8 cellular contexts compared by ENCODE assay signal in the genomic region with DNA sequence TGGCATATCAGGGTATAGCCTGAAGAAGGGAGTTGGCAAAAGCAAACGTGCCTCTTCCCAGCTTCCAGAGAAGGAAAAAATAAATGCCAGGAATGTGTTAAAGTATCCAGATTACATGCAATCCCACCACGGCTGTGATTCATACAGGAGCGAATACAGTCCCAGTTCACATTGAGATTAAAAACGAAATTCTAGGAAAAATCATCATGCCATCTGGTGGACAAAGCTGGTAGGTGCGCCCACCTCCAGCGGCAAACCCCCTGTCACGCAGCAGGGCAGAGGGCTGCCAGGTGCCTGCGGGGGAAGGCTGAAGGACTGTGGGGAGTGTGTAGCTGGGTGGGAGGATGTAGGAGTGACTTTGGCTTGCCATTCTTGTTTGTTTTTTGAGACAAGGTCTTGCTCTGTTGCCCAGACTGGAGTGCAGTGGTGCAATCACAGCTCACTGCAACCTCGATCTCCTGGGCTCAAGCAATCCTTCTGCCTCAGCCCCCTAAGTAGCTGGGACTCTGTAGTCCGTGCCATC. TPM values are rescaled to one million over a fixed set of nuclear protein-coding genes. Genes with fewer than 3 reads are reported as not detected.
A peak's percentile ranks its signal among the peaks of the same experiment; 100 is the strongest.
DNase-seq lines count a peak whose midpoint lies in the region; ATAC-seq and TF ChIP-seq lines count a peak whose summit lies in the region.

No MANE protein-coding gene starts in this region.

- no peaks in the 10 kb centered on the region for H3K9me3 ChIP-seq in SK-N-MC (ENCODE audit: low read depth, low read length)
- H3K9me3 ChIP-seq in adrenal gland (replicated peaks in 1 of 3) = no peaks in the 10 kb centered on the region
- H3K9me3 ChIP-seq in right cardiac atrium (ENCODE audit: control insufficient read depth, low read length) = no peaks in the 10 kb centered on the region
- no peaks in the 10 kb centered on the region for H3K9me3 ChIP-seq in skeletal muscle satellite cell (replicated peaks; ENCODE audit: low read length)

- ATAC-seq in right cardiac atrium = peak; percentile 69 to 75
- ATAC-seq in GM19035 (IDR thresholded peaks at IDR 0.05; ENCODE audit: unreplicated experiment) = no peak
- ATAC-seq in HG02938 (IDR thresholded peaks at IDR 0.05; ENCODE audit: unreplicated experiment) = no peak

- intact Hi-C loops in adrenal gland (cut with DNase I) (no loop called here), right cardiac atrium (cut with DNase I) (no loop called here)

- H3K9ac ChIP-seq in SK-N-MC (ENCODE audit: insufficient read length) = no peak overlapping the region
- no peak overlapping the region for H3K9ac ChIP-seq in skeletal muscle satellite cell (ENCODE audit: low read depth, low read length)

- peaks cover 0 to 3% of the 10 kb centered on the region in 2 donors for H3K4me1 ChIP-seq in adrenal gland (replicated peaks in 1 of 2)
- no peaks in the 10 kb centered on the region for H3K4me1 ChIP-seq in right cardiac atrium (ENCODE audit: control insufficient read depth, insufficient read depth, low read length)
- peaks cover 17% of the 10 kb centered on the region for H3K4me1 ChIP-seq in skeletal muscle satellite cell (ENCODE audit: control insufficient read depth, insufficient read depth, low read length)

- 4 to 7% (median 5%) methylated on average over 10 of the region's 10 CpGs for WGBS in adrenal gland, 4 donors
- 6% methylated on average over 10 of the region's 10 CpGs for WGBS in right cardiac atrium

- TF ChIP-seq POLR2A in adrenal gland (IDR thresholded peaks at IDR 0.05) = no peak

- H3K27me3 ChIP-seq in adrenal gland (no peaks in the 10 kb centered on the region), right cardiac atrium (ENCODE audit: control insufficient read depth, insufficient read depth) (no peaks in the 10 kb centered on the region), skeletal muscle satellite cell (ENCODE audit: control insufficient read depth, insufficient read depth, low read length) (no peaks in the 10 kb centered on the region)

- TF ChIP-seq CTCF in LNCAP (IDR thresholded peaks at IDR 0.05) = peak; percentile 65
- peak; percentile 86 to 91 (median 89) for TF ChIP-seq CTCF in adrenal gland (IDR thresholded peaks at IDR 0.05)

- H3K4me3 ChIP-seq in SK-N-MC (0 out of 2 replicates have a peak overlapping the region, but pooled peaks have one; percentile 3), adrenal gland (no peak overlapping the region), right cardiac atrium (ENCODE audit: low read length) (no peak overlapping the region), skeletal muscle satellite cell (ENCODE audit: low read length) (no peak overlapping the region)

- peak overlapping the region; percentile 41 for H3K4me2 ChIP-seq in skeletal muscle satellite cell (ENCODE audit: low read length)

- H3K36me3 ChIP-seq in SK-N-MC (ENCODE audit: insufficient read depth, low read length) (no peaks in the 10 kb centered on the region), adrenal gland (replicated peaks in 1 of 2) (no peaks in the 10 kb centered on the region), skeletal muscle satellite cell (ENCODE audit: insufficient read depth, low read length) (no peaks in the 10 kb centered on the region)

- no peak overlapping the region for H3K27ac ChIP-seq in SK-N-MC
- no peak overlapping the region for H3K27ac ChIP-seq in adrenal gland
- no peak overlapping the region for H3K27ac ChIP-seq in right cardiac atrium (ENCODE audit: low read length)

- peak; percentile 84 for DNase-seq in EL
- DNase-seq in SK-N-MC (ENCODE audit: low read depth, low spot score) = peak; percentile 14
- DNase-seq in adrenal gland = peak; percentile 57 to 82 (median 73)
- DNase-seq in right cardiac atrium = peak in 2 of 3 donors; percentile 75 to 82

RNA-seq across cellular contexts. Expression of a gene that starts 6.4 kb away (rescaled TPM):
- total RNA-seq in adrenal gland (10 to 100 TPM; 29.2 to 59.5 (median 36.0) TPM), right cardiac atrium (10 to 100 TPM; 72.2 to 87.1 (median 76.6) TPM)
- polyA plus RNA-seq in adrenal gland (10 to 100 TPM; 14.2 to 91.5 (median 16.7) TPM), right cardiac atrium (50.2 TPM)
- 30.8 and 33.0 TPM in 2 replicates for total RNA-seq in skeletal muscle satellite cell (2012; rRNA removed)

RNA-seq across cellular contexts. Expression of a gene that starts 16.1 kb away (rescaled TPM):
- under 1 TPM in 2 of 8 donors, not detected in 6; 0.14 to 0.17 TPM for total RNA-seq in adrenal gland
- under 1 TPM in 1 of 3 donors, not detected in 2; 0.24 TPM for polyA plus RNA-seq in adrenal gland
- total RNA-seq in right cardiac atrium = under 1 TPM in 1 of 4 donors, not detected in 3; 0.14 TPM
- not detected for polyA plus RNA-seq in right cardiac atrium
- under 0.01 and 0.25 TPM in 2 replicates for total RNA-seq in skeletal muscle satellite cell (2012; rRNA removed)

RNA-seq across cellular contexts. Expression of a gene that starts 16.8 kb away (rescaled TPM):
- total RNA-seq in adrenal gland = 100 to 1,000 TPM in 5 of 8 donors, 10 to 100 TPM in 3; 89.1 to 197 (median 116) TPM
- polyA plus RNA-seq in adrenal gland = 100 to 1,000 TPM in 2 of 3 donors, 10 to 100 TPM in 1; 76.8 to 748 (median 185) TPM
- total RNA-seq in right cardiac atrium = 100 to 1,000 TPM; 220 to 304 (median 288) TPM
- 395 TPM for polyA plus RNA-seq in right cardiac atrium
- 16.0 and 22.3 TPM in 2 replicates for total RNA-seq in skeletal muscle satellite cell (2012; rRNA removed)

RNA-seq across cellular contexts. Expression of a gene that starts 30.0 kb away (rescaled TPM):
- 10 to 100 TPM; 12.5 to 67.6 (median 27.1) TPM for total RNA-seq in adrenal gland
- polyA plus RNA-seq in adrenal gland = 10 to 100 TPM in 2 of 3 donors, 1 to 10 TPM in 1; 6.2 to 69.1 (median 32.9) TPM
- 10 to 100 TPM; 15.8 to 33.2 (median 24.1) TPM for total RNA-seq in right cardiac atrium
- polyA plus RNA-seq in right cardiac atrium = 19.4 TPM
- 8.1 TPM in 2 replicates for total RNA-seq in skeletal muscle satellite cell (2012; rRNA removed)

Comparison
In these comparisons a context has a peak if more than half of its experiments do, and no peak if none do; other contexts are left out.
1. DNase-seq: peak in every context shown above with its lines; median percentile 84 in EL; 78 in right cardiac atrium; 73 in adrenal gland; 14 in SK-N-MC.
2. ATAC-seq: peak in right cardiac atrium (2 of 2); none in GM19035 (single experiment) and HG02938 (single experiment).